2 cellular contexts compared by ENCODE assay signal in genomic region chr1:44260792-44261474, GRCh38.
TF ChIP-seq lines count a peak whose summit lies in the region.

No MANE protein-coding gene starts in this region.

TF ChIP-seq in K562, 482 proteins besides CTCF, POLR2A, EP300 and RAD21 (continued from another document and continues in another):
- peak; percentile 20 for TF ChIP-seq MEIS2 (IDR thresholded peaks at IDR 0.05; ENCODE audit: partially characterized antibody)
- no peak for TF ChIP-seq ZNF609 (CRISPR knock-in tag; IDR thresholded peaks at IDR 0.05; ENCODE audit: borderline replicate concordance)
- no peak for TF ChIP-seq GABPA (tag; conservative IDR thresholded peaks at IDR 0.05; ENCODE audit: low read depth)
- TF ChIP-seq HMGXB4 (CRISPR knock-in tag; IDR thresholded peaks at IDR 0.05), result no peak
- TF ChIP-seq ZFP36 (IDR thresholded peaks at IDR 0.05; ENCODE audit: low read depth, low read length, partially characterized antibody), result peak; percentile 94
- TF ChIP-seq RREB1 (CRISPR knock-in tag; IDR thresholded peaks at IDR 0.05), result no peak
- TF ChIP-seq CBFA2T3 (IDR thresholded peaks at IDR 0.05), result no peak
- TF ChIP-seq HDAC2 (IDR thresholded peaks at IDR 0.05), result no peak
- TF ChIP-seq RCOR1 (IDR thresholded peaks at IDR 0.05; ENCODE audit: borderline replicate concordance in 1 of 2, low read depth in 2 of 2, low read length in 2 of 2), result no peak; a peak in 1 of 4 replicates
- no peak for TF ChIP-seq MYC (IDR thresholded peaks at IDR 0.05; ENCODE audit: low read depth, low read length)
- no peak for TF ChIP-seq MYC (CRISPR knock-in tag; IDR thresholded peaks at IDR 0.05; ENCODE audit: borderline replicate concordance, low read depth)
- TF ChIP-seq JUN (IDR thresholded peaks at IDR 0.05; ENCODE audit: borderline replicate concordance, low read depth, low read length), result no peak
- TF ChIP-seq JUN (CRISPR knock-in tag; IDR thresholded peaks at IDR 0.05; ENCODE audit: borderline replicate concordance), result no peak

TF ChIP-seq in neural cell, 6 proteins besides CTCF, POLR2A, EP300 and RAD21 (continued from another document):
- TF ChIP-seq POLR2AphosphoS5 (IDR thresholded peaks at IDR 0.05) (no peak), TAF1 (IDR thresholded peaks at IDR 0.05; ENCODE audit: low read depth) (no peak), MXI1 (conservative IDR thresholded peaks at IDR 0.05; ENCODE audit: poor library complexity, severe bottlenecking) (no peak), REST (IDR thresholded peaks at IDR 0.05; ENCODE audit: borderline replicate concordance) (no peak), EZH2 (IDR thresholded peaks at IDR 0.05; ENCODE audit: borderline replicate concordance, insufficient read depth, low read length, poor library complexity, severe bottlenecking) (no peak)
